In the genomic region with DNA sequence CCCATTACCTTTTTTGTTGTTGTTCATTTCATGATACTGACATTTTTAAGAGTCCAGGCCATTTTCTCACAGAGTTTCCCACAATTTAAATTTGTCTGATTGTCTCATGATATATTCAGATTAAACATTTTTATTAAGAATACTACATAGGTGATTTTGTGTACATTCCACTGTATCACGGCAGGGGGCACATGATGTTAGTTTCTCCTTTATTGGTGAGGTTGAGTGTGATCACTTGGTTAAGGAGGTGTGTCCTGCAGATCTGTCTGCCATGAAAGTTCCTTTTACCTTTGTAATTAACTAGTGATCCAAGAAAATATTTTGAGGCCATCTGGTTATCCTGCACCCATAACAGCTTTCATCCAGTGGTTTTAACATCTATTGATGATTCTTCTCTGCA, we compare ENCODE assay signal across 16 cellular contexts. TPM values are rescaled to one million over a fixed set of nuclear protein-coding genes. Genes with fewer than 3 reads are reported as not detected.
DNase-seq lines count a peak whose midpoint lies in the region; ATAC-seq and TF ChIP-seq lines count a peak whose summit lies in the region.
"Had no signal": no experiment of that assay in that cellular context is flagged by ENCODE, and none has a peak within 500 bp of the region (broad histone marks: within the 10 kb centered on the region; RNA-seq: fewer than 3 reads in every experiment).

No MANE protein-coding gene starts in this region.

- H2AFZ ChIP-seq in Karpas-422 (ENCODE audit: low read length), result no peak overlapping the region

- H3K4me1 ChIP-seq in Karpas-422 (ENCODE audit: low read length) (no peaks in the 10 kb centered on the region), gastroesophageal sphincter (peaks cover 0 to 17% (median 0%) of the 10 kb centered on the region in 3 donors)
- H3K4me1 ChIP-seq: ascending aorta, transverse colon had no signal

- no peaks in the 10 kb centered on the region for H3K9me2 ChIP-seq in Karpas-422 (replicated peaks; ENCODE audit: insufficient read depth, low read length)
- H3K9me2 ChIP-seq: SK-N-SH had no signal

- no peaks in the 10 kb centered on the region for H3K9me3 Mint-ChIP-seq in activated CD4-positive, alpha-beta T cell treated with anti-CD3 and anti-CD28 coated beads for 36 hours (ENCODE audit: low read depth)
- H3K9me3 Mint-ChIP-seq in activated B cell treated with CpG ODN at 0.5 μM for 24 hours (no peaks in the 10 kb centered on the region), progenitor cell of endocrine pancreas (ENCODE audit: low read depth) (no peaks in the 10 kb centered on the region)
- H3K9me3 Mint-ChIP-seq: IgD-negative memory B cell had no signal

- TF ChIP-seq CTCF in activated B cell treated with CpG ODN at 0.5 μM for 24 hours (IDR thresholded peaks at IDR 0.05), result no peak
- no peak for TF ChIP-seq CTCF in gastroesophageal sphincter (IDR thresholded peaks at IDR 0.05)
- no peak for TF ChIP-seq CTCF in progenitor cell of endocrine pancreas (IDR thresholded peaks at IDR 0.05; ENCODE audit: unreplicated experiment)

- TF ChIP-seq EP300 in gastroesophageal sphincter (IDR thresholded peaks at IDR 0.05), result no peak

- TF ChIP-seq POLR2A in gastroesophageal sphincter (IDR thresholded peaks at IDR 0.05), result no peak

- peaks cover 31% of the 10 kb centered on the region; the same call in 1 of the 2 replicates for H3K79me2 ChIP-seq in Karpas-422 (ENCODE audit: low read length)

- H3K4me3 Mint-ChIP-seq in activated CD4-positive, alpha-beta T cell treated with anti-CD3 and anti-CD28 coated beads for 36 hours, result no peak overlapping the region
- H3K4me3 Mint-ChIP-seq in activated B cell treated with CpG ODN at 0.5 μM for 24 hours (no peak overlapping the region), progenitor cell of endocrine pancreas (ENCODE audit: low read depth) (no peak overlapping the region)
- H3K4me3 Mint-ChIP-seq: IgD-negative memory B cell had no signal

- H3K9ac ChIP-seq in Karpas-422 (ENCODE audit: low read length), result no peak overlapping the region
- H3K9ac ChIP-seq: SK-N-SH had no signal

- H3K9me3 ChIP-seq in Karpas-422 (ENCODE audit: low read length) (no peaks in the 10 kb centered on the region), gastroesophageal sphincter (no peaks in the 10 kb centered on the region)
- H3K9me3 ChIP-seq: ascending aorta, SK-N-SH, transverse colon had no signal

- peaks cover 66% of the 10 kb centered on the region for H3K36me3 ChIP-seq in Karpas-422 (ENCODE audit: insufficient read depth, low read length)
- H3K36me3 ChIP-seq in gastroesophageal sphincter, result peaks cover 9 to 99% of the 10 kb centered on the region in 2 donors

- DNase-seq in activated CD4-positive, alpha-beta T cell treated with anti-CD3 and anti-CD28 coated beads for 36 hours, result peak; percentile 37
- no peak for DNase-seq in activated CD4-positive, alpha-beta T cell treated with anti-CD3 and anti-CD28 coated beads, Interleukin-2, amount 50 U/mL, for 48 hours
- DNase-seq in Karpas-422, result peak; percentile 63
- DNase-seq in activated B cell treated with CpG ODN at 0.5 μM for 24 hours, result no peak
- DNase-seq in fibroblast of peridontal ligament (ENCODE audit: extremely low read depth), result peak; percentile 12
- no peak for DNase-seq in progenitor cell of endocrine pancreas (ENCODE audit: low spot score, unreplicated experiment)
- DNase-seq: 8988T; effector CD4-positive, alpha-beta T cell; NCI-H1694; NCI-H748 treated with DMSO at 0.1 percent for 48 hours; SK-N-SH; transverse colon had no signal

- 69% methylated on average over 1 of the region's 1 CpG; no CpG with 5 or more reads in 1 of the 2 donors for WGBS in gastroesophageal sphincter (ENCODE audit: low coverage in 1 of 2), 2 donors

- peaks cover 13% of the 10 kb centered on the region for H3K4me1 Mint-ChIP-seq in activated CD4-positive, alpha-beta T cell treated with anti-CD3 and anti-CD28 coated beads for 36 hours
- peaks cover 2% of the 10 kb centered on the region for H3K4me1 Mint-ChIP-seq in activated B cell treated with CpG ODN at 0.5 μM for 24 hours
- no peaks in the 10 kb centered on the region for H3K4me1 Mint-ChIP-seq in progenitor cell of endocrine pancreas (ENCODE audit: low read depth)

- H3K27me3 ChIP-seq in Karpas-422 (ENCODE audit: low read length) (no peaks in the 10 kb centered on the region), gastroesophageal sphincter (no peaks in the 10 kb centered on the region)
- H3K27me3 ChIP-seq: ascending aorta, transverse colon had no signal

- ATAC-seq in activated CD4-positive, alpha-beta T cell treated with anti-CD3 and anti-CD28 coated beads for 36 hours, result peak; percentile 47
- peak; percentile 49 for ATAC-seq in activated B cell treated with CpG ODN at 0.5 μM for 24 hours (ENCODE audit: low read depth)
- no peak for ATAC-seq in gastroesophageal sphincter
- ATAC-seq in GM21717 (IDR thresholded peaks at IDR 0.05; ENCODE audit: unreplicated experiment), result no peak

- H3K27ac ChIP-seq in Karpas-422 (ENCODE audit: low read length) (no peak overlapping the region), gastroesophageal sphincter (no peak overlapping the region)
- H3K27ac ChIP-seq: ascending aorta, transverse colon had no signal

- H3K27ac Mint-ChIP-seq in activated CD4-positive, alpha-beta T cell treated with anti-CD3 and anti-CD28 coated beads for 36 hours, result peak overlapping the region; percentile 16
- H3K27ac Mint-ChIP-seq in activated B cell treated with CpG ODN at 0.5 μM for 24 hours, result no peak overlapping the region
- no peak overlapping the region for H3K27ac Mint-ChIP-seq in progenitor cell of endocrine pancreas
- H3K27ac Mint-ChIP-seq: IgD-negative memory B cell had no signal

- H4K20me1 ChIP-seq in Karpas-422 (ENCODE audit: insufficient read depth, low read depth, low read length), result 0 out of 2 replicates have a peak, but pooled peaks cover 3% of the 10 kb centered on the region

- intact Hi-C loops in activated CD4-positive, alpha-beta T cell treated with anti-CD3 and anti-CD28 coated beads for 36 hours (cut with DNase I, micrococcal nuclease), result loop anchor here in 1 of 2 experiments (2.0 kb wide), 1 partner anchor 181 kb away; no protein-coding TSS in a partner anchor
- intact Hi-C loops in activated B cell treated with CpG ODN at 0.5 μM for 24 hours (cut with micrococcal nuclease), result loop anchor here (1.0 to 5.0 kb wide), 3 partner anchors 36 to 589 kb away; no protein-coding TSS in a partner anchor

- POLR2A ChIA-PET in activated CD4-positive, alpha-beta T cell treated with anti-CD3 and anti-CD28 coated beads for 36 hours (lab: Charles Lee), result no interaction called here
- POLR2A ChIA-PET in activated B cell treated with CpG ODN at 0.5 μM for 24 hours (lab: Charles Lee), result no interaction called here

- no peaks in the 10 kb centered on the region for H3K27me3 Mint-ChIP-seq in activated CD4-positive, alpha-beta T cell treated with anti-CD3 and anti-CD28 coated beads for 36 hours
- H3K27me3 Mint-ChIP-seq in activated B cell treated with CpG ODN at 0.5 μM for 24 hours (no peaks in the 10 kb centered on the region), progenitor cell of endocrine pancreas (no peaks in the 10 kb centered on the region)
- H3K27me3 Mint-ChIP-seq: IgD-negative memory B cell had no signal

- CTCF ChIA-PET in activated CD4-positive, alpha-beta T cell treated with anti-CD3 and anti-CD28 coated beads for 36 hours (lab: Charles Lee), result interaction anchor here (0.9 kb wide), 1 partner anchor 181 kb away, joined by 3 read pairs; no protein-coding TSS in a partner anchor
- CTCF ChIA-PET in activated B cell treated with CpG ODN at 0.5 μM for 24 hours (lab: Charles Lee), result interaction anchor here (1.0 kb wide), 1 partner anchor 181 kb away, joined by 8 read pairs; no protein-coding TSS in a partner anchor

- peaks cover 60% of the 10 kb centered on the region for H3K36me3 Mint-ChIP-seq in activated CD4-positive, alpha-beta T cell treated with anti-CD3 and anti-CD28 coated beads for 36 hours (ENCODE audit: low read depth)
- H3K36me3 Mint-ChIP-seq in activated B cell treated with CpG ODN at 0.5 μM for 24 hours (ENCODE audit: low read depth) (peaks cover 82% of the 10 kb centered on the region), progenitor cell of endocrine pancreas (ENCODE audit: insufficient read depth) (peaks cover 37% of the 10 kb centered on the region)

- H3K4me3 ChIP-seq in Karpas-422 (ENCODE audit: low read length) (no peak overlapping the region), gastroesophageal sphincter (no peak overlapping the region)
- H3K4me3 ChIP-seq: ascending aorta, transverse colon had no signal

- no peak overlapping the region for H3K4me2 ChIP-seq in Karpas-422 (ENCODE audit: low read depth, low read length, poor library complexity, severe bottlenecking)
- H3K4me2 ChIP-seq: SK-N-SH had no signal

RNA-seq across cellular contexts. Expression of gene RTCA, which starts 11.8 kb away (rescaled TPM):
- 10 to 100 TPM; 47.8 to 53.0 TPM for total RNA-seq in activated CD4-positive, alpha-beta T cell treated with anti-CD3 and anti-CD28 coated beads for 36 hours
- total RNA-seq in Karpas-422 (2014; rRNA removed; shearing (Covaris generic); ENCODE audit: low replicate concordance), result 59.5 and 77.0 TPM in 2 replicates
- 32.3 and 34.5 TPM in 2 replicates for total RNA-seq in activated B cell treated with CpG ODN at 0.5 μM for 24 hours
- 10 to 100 TPM; 13.2 to 27.1 (median 17.7) TPM for total RNA-seq in gastroesophageal sphincter
- total RNA-seq in progenitor cell of endocrine pancreas, result 39.3 and 41.3 TPM in 2 replicates

RNA-seq across cellular contexts. Expression of gene DBT, which starts 28.2 kb away (rescaled TPM):
- total RNA-seq in activated CD4-positive, alpha-beta T cell treated with anti-CD3 and anti-CD28 coated beads for 36 hours, result 10 to 100 TPM; 11.0 to 12.8 TPM
- 7.3 and 13.1 TPM in 2 replicates for total RNA-seq in Karpas-422 (2014; rRNA removed; shearing (Covaris generic); ENCODE audit: low replicate concordance)
- 9.8 and 11.6 TPM in 2 replicates for total RNA-seq in activated B cell treated with CpG ODN at 0.5 μM for 24 hours
- 10 to 100 TPM in 3 of 4 donors, 1 to 10 TPM in 1; 8.9 to 19.0 (median 13.5) TPM for total RNA-seq in gastroesophageal sphincter
- 20.4 and 21.0 TPM in 2 replicates for total RNA-seq in progenitor cell of endocrine pancreas

Comparison
In these comparisons a context has a peak if more than half of its experiments do, and no peak if none do; other contexts are left out.
1. DNase-seq: peak in activated CD4-positive, alpha-beta T cell treated with anti-CD3 and anti-CD28 coated beads for 36 hours (single experiment), Karpas-422 (single experiment) and fibroblast of peridontal ligament (single experiment); none in activated CD4-positive, alpha-beta T cell treated with anti-CD3 and anti-CD28 coated beads, Interleukin-2, amount 50 U/mL, for 48 hours (0 of 2), activated B cell treated with CpG ODN at 0.5 μM for 24 hours (single experiment) and progenitor cell of endocrine pancreas (single experiment).
2. ATAC-seq: peak in activated CD4-positive, alpha-beta T cell treated with anti-CD3 and anti-CD28 coated beads for 36 hours (single experiment) and activated B cell treated with CpG ODN at 0.5 μM for 24 hours (single experiment); none in gastroesophageal sphincter (single experiment) and GM21717 (single experiment).